ENCODE assay signal across 8 cellular contexts in genomic region chr14:20873370-20874177, GRCh38. TPM values are rescaled to one million over a fixed set of nuclear protein-coding genes. Genes with fewer than 3 reads are reported as not detected.
A peak's percentile ranks its signal among the peaks of the same experiment; 100 is the strongest.
DNase-seq lines count a peak whose midpoint lies in the region; ATAC-seq and TF ChIP-seq lines count a peak whose summit lies in the region.

No MANE protein-coding gene starts in this region.

- TF ChIP-seq CTCF in VCaP (conservative IDR thresholded peaks at IDR 0.05) (peak; percentile 66), MCF 10A (IDR thresholded peaks at IDR 0.05; ENCODE audit: unreplicated experiment) (peak; percentile 50)

- in situ Hi-C loops in ACHN (cut with HindIII; ENCODE audit: low pct_ligation_motif_present, low pct_unique_long_range_greater_than_20kb, low sequenced_read_pairs): no loop called here

- POLR2A ChIA-PET in MCF 10A (lab: Yijun Ruan, JAX): no interaction called here

- H3K27me3 Mint-ChIP-seq in MCF 10A (ENCODE audit: insufficient read depth, unreplicated experiment): peaks cover 79% of the 10 kb centered on the region

- no peaks in the 10 kb centered on the region for H3K4me1 Mint-ChIP-seq in MCF 10A (ENCODE audit: insufficient read depth, unreplicated experiment)

- intact Hi-C loops in MCF 10A (cut with micrococcal nuclease): no loop called here

- no peaks in the 10 kb centered on the region for H3K9me3 Mint-ChIP-seq in MCF 10A (ENCODE audit: unreplicated experiment)

- peak; percentile 34 for DNase-seq in ACHN
- peak; percentile 33 for DNase-seq in HuH-7.5 (ENCODE audit: low spot score)
- peak; percentile 63 for DNase-seq in MCF 10A (ENCODE audit: unreplicated experiment)
- peak; percentile 79 for DNase-seq in inferior parietal cortex (ENCODE audit: extremely low spot score)
- DNase-seq in stimulated activated CD4-positive, alpha-beta T cell treated with anti-CD3 and anti-CD28 coated beads, Interleukin-15, amount 100 ng/mL, for 24 hours: peak; percentile 91
- DNase-seq in amniotic stem cell (lab: John Stamatoyannopoulos, UW): no peak

- H3K36me3 Mint-ChIP-seq in MCF 10A (ENCODE audit: insufficient read depth, unreplicated experiment): no peaks in the 10 kb centered on the region

- H3K27ac Mint-ChIP-seq in MCF 10A (ENCODE audit: low read depth, unreplicated experiment): no peak overlapping the region

- no peak overlapping the region for H3K27ac ChIP-seq in VCaP

- ATAC-seq in GM18517 (IDR thresholded peaks at IDR 0.05; ENCODE audit: unreplicated experiment): peak; percentile 48

- CTCF ChIA-PET in MCF 10A (lab: Yijun Ruan, JAX): interaction anchor here (0.6 to 0.9 kb wide), 2 partner anchors 12 to 460 kb away, joined by 3 to 6 read pairs; no protein-coding TSS in a partner anchor

- no TSS peak for BruUV-seq in MCF 10A (replicated peaks; lab: Mats Ljungman, UMichigan)

- no peak overlapping the region for H3K4me3 Mint-ChIP-seq in MCF 10A (ENCODE audit: unreplicated experiment)

RNA-seq across cellular contexts. Expression of gene RNASE3, which starts 17.6 kb away (rescaled TPM):
- not detected in 2 replicates for total RNA-seq in MCF 10A (2022)
